In the genomic region with DNA sequence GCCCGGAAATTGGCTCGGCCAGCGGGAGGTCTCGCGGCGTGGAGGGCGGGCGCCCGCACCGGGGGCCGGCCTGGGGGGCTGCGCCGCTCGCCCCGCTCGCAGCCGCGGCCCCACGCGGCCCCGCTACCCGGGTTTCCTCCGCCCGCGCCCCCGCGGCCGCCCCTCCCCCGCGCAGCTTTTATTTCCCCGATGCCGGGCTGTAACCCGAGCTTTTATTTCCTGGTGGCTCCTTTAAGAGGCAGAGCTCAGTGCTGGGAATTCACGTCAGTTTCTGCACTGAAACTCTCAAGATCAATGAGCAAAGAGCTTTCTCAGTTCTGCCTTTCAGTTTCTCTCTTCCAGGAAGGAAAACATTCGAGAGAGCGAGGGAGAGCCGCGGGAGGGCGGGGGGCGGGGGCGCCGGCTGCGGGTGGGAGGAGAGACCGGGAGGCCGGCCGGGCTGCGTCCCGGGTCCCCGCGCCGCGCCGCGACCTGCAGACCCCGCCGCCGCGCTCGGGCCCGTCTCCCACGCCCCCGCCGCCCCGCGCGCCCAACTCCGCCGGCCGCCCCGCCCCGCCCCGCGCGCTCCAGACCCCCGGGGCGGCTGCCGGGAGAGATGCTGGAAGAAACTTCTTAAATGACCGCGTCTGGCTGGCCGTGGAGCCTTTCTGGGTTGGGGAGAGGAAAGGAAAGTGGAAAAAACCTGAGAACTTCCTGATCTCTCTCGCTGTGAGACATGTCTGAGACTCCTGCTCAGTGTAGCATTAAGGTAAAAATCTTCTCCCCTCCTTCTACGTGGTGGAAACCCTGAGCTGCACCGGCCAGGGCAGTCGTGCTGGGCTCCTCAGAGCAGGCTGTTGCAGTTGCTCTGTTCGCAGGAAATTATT, we compare ENCODE assay signal across 8 cellular contexts. TPM values are rescaled to one million over a fixed set of nuclear protein-coding genes. Genes with fewer than 3 reads are reported as not detected.
DNase-seq lines count a peak whose midpoint lies in the region; FAIRE-seq and TF ChIP-seq lines count a peak whose summit lies in the region.

A gene (plus strand): TSS at position 262 of the 866 bp plus-strand sequence. CDS start 454 bp downstream, at position 716.

- peaks cover 20% of the 10 kb centered on the region for H4K20me1 ChIP-seq in Loucy (ENCODE audit: insufficient read depth, low read length, poor library complexity, severe bottlenecking)

- peak within 1 kb of the TSS; percentile 56; the same call in 1 of the 2 replicates for H2AFZ ChIP-seq in Loucy (ENCODE audit: low read length)

- H3K9me3 ChIP-seq in Loucy (ENCODE audit: insufficient read depth, low read depth, low read length) (no peaks in the 10 kb centered on the region), SK-N-MC (ENCODE audit: low read depth, low read length) (no peaks in the 10 kb centered on the region)

- peak within 1 kb of the TSS; percentile 89 for H3K4me2 ChIP-seq in Loucy (ENCODE audit: low read depth, low read length, poor library complexity, severe bottlenecking)

- H3K9me2 ChIP-seq in Loucy (replicated peaks; ENCODE audit: low read depth, low read length) = no peaks in the 10 kb centered on the region

- peak; percentile 64 for DNase-seq in G401 (ENCODE audit: low spot score)
- peak; percentile 80 for DNase-seq in H54 (ENCODE audit: insufficient read length, low spot score)
- DNase-seq in SK-N-MC (ENCODE audit: low read depth, low spot score) = peak; percentile 81
- peak; percentile 85 for DNase-seq in activated naive CD4-positive, alpha-beta T cell treated with anti-CD3 and anti-CD28 coated beads, Interleukin-2, amount 50 U/mL, for 16 hours
- DNase-seq in globus pallidus (ENCODE audit: low spot score) = peak; percentile 81
- peak in 46 of 56 donors; percentile 12 to 84 (median 59) for DNase-seq in nucleus accumbens (lab: John Stamatoyannopoulos, UW)

- in situ Hi-C loops in G401 (cut with HindIII; ENCODE audit: low sequenced_read_pairs) = no loop called here

- no peaks in the 10 kb centered on the region for H3K36me3 ChIP-seq in Loucy (ENCODE audit: insufficient read depth, low read length)
- H3K36me3 ChIP-seq in SK-N-MC (ENCODE audit: insufficient read depth, low read length) = no peaks in the 10 kb centered on the region

- TF ChIP-seq POLR2A in H54 (IDR thresholded peaks at IDR 0.05; ENCODE audit: low read depth, low read length) = no peak

- H3K27ac ChIP-seq in SK-N-MC (peak within 1 kb of the TSS; percentile 97), temporal lobe (ENCODE audit: low read depth, low read length) (peak within 1 kb of the TSS; percentile 86)

- peaks cover 4% of the 10 kb centered on the region; the same call in 1 of the 2 replicates for H3F3A ChIP-seq in Loucy (ENCODE audit: low read depth)

- H3K79me2 ChIP-seq in Loucy (ENCODE audit: insufficient read depth, low read length) = peaks cover 49% of the 10 kb centered on the region

- no peak for TF ChIP-seq CTCF in Loucy (conservative IDR thresholded peaks at IDR 0.05; ENCODE audit: low read length)

- peaks cover 14% of the 10 kb centered on the region for H3K4me1 ChIP-seq in Loucy (ENCODE audit: insufficient read depth, low read length, poor library complexity, severe bottlenecking)

- peaks cover 4% of the 10 kb centered on the region for H3K27me3 ChIP-seq in Loucy (ENCODE audit: insufficient read depth, low read length, poor library complexity, severe bottlenecking)

- FAIRE-seq in H54 (lab: Jason Lieb, UNC) = no peak

- H3K4me3 ChIP-seq in Loucy (ENCODE audit: low read length, poor library complexity, severe bottlenecking) = peak within 1 kb of the TSS; percentile 99
- H3K4me3 ChIP-seq in SK-N-MC = peak within 1 kb of the TSS; percentile 86

- peak within 1 kb of the TSS; percentile 100 for H3K9ac ChIP-seq in Loucy (ENCODE audit: low read depth, low read length, poor library complexity, severe bottlenecking)
- peak within 1 kb of the TSS; percentile 86 for H3K9ac ChIP-seq in SK-N-MC (ENCODE audit: insufficient read length)

RNA-seq across cellular contexts. Expression of the gene that starts here (rescaled TPM):
- total RNA-seq in G401 (2014; rRNA removed; shearing (Covaris generic)) = 1.3 and 1.8 TPM in 2 replicates
- 3.7 TPM for total RNA-seq in temporal lobe

Comparison
In these comparisons a context has a peak if more than half of its experiments do, and no peak if none do; other contexts are left out.
1. Peak in every context shown above with its lines: DNase-seq, H3K4me3 ChIP-seq and H3K27ac ChIP-seq.